ENCODE assay signal across 27 cellular contexts in genomic region chr7:47827886-47828285, GRCh38.
DNase-seq lines count a peak whose midpoint lies in the region; ATAC-seq and TF ChIP-seq lines count a peak whose summit lies in the region.
"Had no signal": no experiment of that assay in that cellular context is flagged by ENCODE, and none has a peak within 500 bp of the region (broad histone marks: within the 10 kb centered on the region; RNA-seq: fewer than 3 reads in every experiment).

No MANE protein-coding gene starts in this region.

- peak overlapping the region; percentile 22 for H3K4me2 ChIP-seq in mammary epithelial cell (ENCODE audit: insufficient read depth, low read depth, low read length)

- H3K4me1 Mint-ChIP-seq in MCF 10A (ENCODE audit: insufficient read depth, unreplicated experiment) (no peaks in the 10 kb centered on the region), osteocyte (ENCODE audit: unreplicated experiment) (peaks cover 8% of the 10 kb centered on the region)
- H3K4me1 Mint-ChIP-seq in activated CD4-positive, alpha-beta memory T cell treated with anti-CD3 and anti-CD28 coated beads for 36 hours (ENCODE audit: low read depth), result no peaks in the 10 kb centered on the region
- H3K4me1 Mint-ChIP-seq: CD14-positive monocyte; CD8-positive, alpha-beta memory T cell; H9 had no signal

- 63% methylated on average over 4 of the region's 4 CpGs for WGBS in mammary epithelial cell (ENCODE audit: low coverage, missing lambda C conversion rate)

- dilution Hi-C loops in mammary epithelial cell (cut with HindIII; ENCODE audit: low sequenced_read_pairs), result no loop called here

- intact Hi-C loops in mammary epithelial cell (cut with micrococcal nuclease) (no loop called here), MCF 10A (cut with micrococcal nuclease) (no loop called here)
- intact Hi-C loops in activated CD4-positive, alpha-beta memory T cell treated with anti-CD3 and anti-CD28 coated beads for 36 hours (cut with micrococcal nuclease), result no loop called here

- no peaks in the 10 kb centered on the region for H4K20me1 ChIP-seq in mammary epithelial cell (ENCODE audit: insufficient read depth, low read length)

- H3K4me1 ChIP-seq in mammary epithelial cell (ENCODE audit: insufficient read depth, low read length), result peaks cover 15% of the 10 kb centered on the region
- H3K4me1 ChIP-seq: BE2C had no signal

- no peaks in the 10 kb centered on the region for H3K9me3 ChIP-seq in mammary epithelial cell (replicated peaks; ENCODE audit: insufficient read depth, low read length)
- H3K9me3 ChIP-seq: BE2C had no signal

- H2AFZ ChIP-seq in mammary epithelial cell (ENCODE audit: low read depth, low read length), result no peak overlapping the region

- H3K27me3 ChIP-seq in mammary epithelial cell (ENCODE audit: insufficient read depth, low read length), result no peaks in the 10 kb centered on the region
- H3K27me3 ChIP-seq: BE2C had no signal

- ATAC-seq in HG03039 (IDR thresholded peaks at IDR 0.05; ENCODE audit: unreplicated experiment), result no peak

- POLR2A ChIA-PET in MCF 10A (lab: Yijun Ruan, JAX), result no interaction called here
- POLR2A ChIA-PET in activated CD4-positive, alpha-beta memory T cell treated with anti-CD3 and anti-CD28 coated beads for 36 hours (lab: Charles Lee), result no interaction called here

- H3K36me3 Mint-ChIP-seq in MCF 10A (ENCODE audit: insufficient read depth, unreplicated experiment) (no peaks in the 10 kb centered on the region), osteocyte (ENCODE audit: unreplicated experiment) (no peaks in the 10 kb centered on the region)
- no peaks in the 10 kb centered on the region for H3K36me3 Mint-ChIP-seq in activated CD4-positive, alpha-beta memory T cell treated with anti-CD3 and anti-CD28 coated beads for 36 hours
- H3K36me3 Mint-ChIP-seq: CD14-positive monocyte; CD8-positive, alpha-beta memory T cell had no signal

- H3K79me2 ChIP-seq in mammary epithelial cell (ENCODE audit: insufficient read depth, low read length), result no peaks in the 10 kb centered on the region

- H3K36me3 ChIP-seq in mammary epithelial cell (ENCODE audit: insufficient read depth, low read length), result no peaks in the 10 kb centered on the region
- H3K36me3 ChIP-seq: BE2C had no signal

- H3K4me3 Mint-ChIP-seq in MCF 10A (ENCODE audit: unreplicated experiment), result no peak overlapping the region
- H3K4me3 Mint-ChIP-seq in osteocyte (ENCODE audit: unreplicated experiment), result no peak overlapping the region
- no peak overlapping the region for H3K4me3 Mint-ChIP-seq in activated CD4-positive, alpha-beta memory T cell treated with anti-CD3 and anti-CD28 coated beads for 36 hours
- H3K4me3 Mint-ChIP-seq: CD14-positive monocyte; CD8-positive, alpha-beta memory T cell; H9; HFFc6 had no signal

- H3K27ac Mint-ChIP-seq in MCF 10A (ENCODE audit: low read depth, unreplicated experiment) (no peak overlapping the region), osteocyte (ENCODE audit: unreplicated experiment) (no peak overlapping the region)
- H3K27ac Mint-ChIP-seq in activated CD4-positive, alpha-beta memory T cell treated with anti-CD3 and anti-CD28 coated beads for 36 hours, result no peak overlapping the region
- H3K27ac Mint-ChIP-seq: H9, HFFc6 had no signal

- H3K4me3 ChIP-seq in mammary epithelial cell (replicated peaks in 1 of 3; ENCODE audit: insufficient read depth in 1 of 3, low read depth in 2 of 3, low read length in 3 of 3), result no peak overlapping the region

- TF ChIP-seq CTCF in mammary epithelial cell (conservative IDR thresholded peaks at IDR 0.05 in 1 of 2, IDR thresholded peaks at IDR 0.05 in 1 of 2; ENCODE audit: extremely low read depth in 1 of 2, insufficient read depth in 1 of 2, low read depth in 1 of 2, low read length in 2 of 2) (no peak), MCF 10A (IDR thresholded peaks at IDR 0.05; ENCODE audit: unreplicated experiment) (no peak), osteocyte (IDR thresholded peaks at IDR 0.05) (no peak)

- H3K9ac ChIP-seq in mammary epithelial cell (ENCODE audit: insufficient read depth, low read length), result no peak overlapping the region

- in situ Hi-C loops in mammary epithelial cell (cut with MboI; ENCODE audit: low sequenced_read_pairs in 2 of 2), result loop anchor here in 1 of 2 donors (10.0 kb wide), 1 partner anchor 393 kb away; no protein-coding TSS in a partner anchor

- BruUV-seq in mammary epithelial cell (replicated peaks; lab: Mats Ljungman, UMichigan) (no TSS peak), MCF 10A (replicated peaks; lab: Mats Ljungman, UMichigan) (no TSS peak)

- H3K9me3 Mint-ChIP-seq in MCF 10A (ENCODE audit: unreplicated experiment), result no peaks in the 10 kb centered on the region
- no peaks in the 10 kb centered on the region for H3K9me3 Mint-ChIP-seq in osteocyte (ENCODE audit: unreplicated experiment)
- no peaks in the 10 kb centered on the region for H3K9me3 Mint-ChIP-seq in activated CD4-positive, alpha-beta memory T cell treated with anti-CD3 and anti-CD28 coated beads for 36 hours
- H3K9me3 Mint-ChIP-seq: CD14-positive monocyte; CD8-positive, alpha-beta memory T cell; H9; HFFc6 had no signal

- H3K27me3 Mint-ChIP-seq in MCF 10A (ENCODE audit: insufficient read depth, unreplicated experiment), result no peaks in the 10 kb centered on the region
- no peaks in the 10 kb centered on the region for H3K27me3 Mint-ChIP-seq in osteocyte (ENCODE audit: unreplicated experiment)
- H3K27me3 Mint-ChIP-seq in activated CD4-positive, alpha-beta memory T cell treated with anti-CD3 and anti-CD28 coated beads for 36 hours, result no peaks in the 10 kb centered on the region

- CTCF ChIA-PET in mammary epithelial cell (lab: Charles Lee; ENCODE audit: low non-redundant PET), result no interaction called here
- CTCF ChIA-PET in MCF 10A (lab: Yijun Ruan, JAX), result interaction anchor here (0.5 to 1.7 kb wide), 3 partner anchors 9 to 375 kb away, joined by 3 to 10 read pairs (median 3); no protein-coding TSS in a partner anchor
- CTCF ChIA-PET in activated CD4-positive, alpha-beta memory T cell treated with anti-CD3 and anti-CD28 coated beads for 36 hours (lab: Charles Lee), result no interaction called here

- no peak overlapping the region for H3K27ac ChIP-seq in mammary epithelial cell (ENCODE audit: insufficient read depth, low read depth, low read length)
- H3K27ac ChIP-seq: RWPE1 had no signal

- no peak for DNase-seq in mammary epithelial cell
- DNase-seq in MCF 10A (ENCODE audit: unreplicated experiment), result no peak
- DNase-seq in ecto neural progenitor cell (ENCODE audit: low spot score), result peak; percentile 18
- peak; percentile 49 for DNase-seq in osteocyte (ENCODE audit: extremely low spot score, unreplicated experiment)
- no peak for DNase-seq in activated CD4-positive, alpha-beta memory T cell treated with anti-CD3 and anti-CD28 coated beads for 36 hours
- DNase-seq in stimulated activated CD4-positive, alpha-beta T cell treated with anti-CD3 and anti-CD28 coated beads, Interleukin-4, amount 100 ng/mL, for 4 hours, result no peak
- DNase-seq: 8988T; ACHN; BE2C; CD8-positive, alpha-beta memory T cell; DMS153; DND-41; H9; HFFc6; IMR-90; KG1; NCI-H1048; NCI-H1417; NCI-H1694 treated with DMSO at 0.1 percent for 48 hours; NCI-H2081; NCI-H226; NCI-H510A; NCI-H69; SHP77 had no signal

Comparison
In these comparisons a context has a peak if more than half of its experiments do, and no peak if none do; other contexts are left out.
1. DNase-seq: peak in ecto neural progenitor cell (single experiment) and osteocyte (single experiment); none in mammary epithelial cell (single experiment), MCF 10A (single experiment), activated CD4-positive, alpha-beta memory T cell treated with anti-CD3 and anti-CD28 coated beads for 36 hours (single experiment) and stimulated activated CD4-positive, alpha-beta T cell treated with anti-CD3 and anti-CD28 coated beads, Interleukin-4, amount 100 ng/mL, for 4 hours (0 of 2).